In genomic region chr7:2787251-2787968, GRCh38 we compare ENCODE assay signal across 23 cellular contexts. TPM values are rescaled to one million over a fixed set of nuclear protein-coding genes. Genes with fewer than 3 reads are reported as not detected.
DNase-seq lines count a peak whose midpoint lies in the region; ATAC-seq and TF ChIP-seq lines count a peak whose summit lies in the region.
"Had no signal": no experiment of that assay in that cellular context is flagged by ENCODE, and none has a peak within 500 bp of the region (broad histone marks: within the 10 kb centered on the region; RNA-seq: fewer than 3 reads in every experiment).

No MANE protein-coding gene starts in this region.

- no peak overlapping the region for H3K4me2 ChIP-seq in trophoblast cell (ENCODE audit: low read length)

- peak overlapping the region; percentile 65 for H2BK5ac ChIP-seq in trophoblast cell (ENCODE audit: low read depth, low read length, poor library complexity)

- H3K9ac ChIP-seq in trophoblast cell (ENCODE audit: low read length): no peak overlapping the region

- H3K27ac ChIP-seq in trophoblast cell (ENCODE audit: low read depth, low read length): peak overlapping the region; percentile 76
- H3K27ac ChIP-seq: adrenal gland, pancreas, right lobe of liver, testis had no signal

- H3K27me3 Mint-ChIP-seq in WTC11 (ENCODE audit: low read depth): no peaks in the 10 kb centered on the region
- no peaks in the 10 kb centered on the region for H3K27me3 Mint-ChIP-seq in activated T-helper 17 cell treated with anti-CD3 and anti-CD28 coated beads, Interleukin-2, amount 50 U/mL, for 72 hours
- H3K27me3 Mint-ChIP-seq: activated CD4-positive, alpha-beta memory T cell treated with anti-CD3 and anti-CD28 coated beads, Interleukin-2, amount 10 ng/mL, durations not matched to agents 7 days and 5 days; CD4-positive, CD25-positive, alpha-beta regulatory T cell; naive thymus-derived CD8-positive, alpha-beta T cell had no signal

- peaks cover 19% of the 10 kb centered on the region for H3K79me2 ChIP-seq in trophoblast cell (ENCODE audit: control insufficient read depth, insufficient read depth, low read length, poor library complexity)

- peak overlapping the region; percentile 80 for H3K27ac Mint-ChIP-seq in WTC11
- H3K27ac Mint-ChIP-seq in activated T-helper 17 cell treated with anti-CD3 and anti-CD28 coated beads, Interleukin-2, amount 50 U/mL, for 72 hours: no peak overlapping the region
- H3K27ac Mint-ChIP-seq: activated CD4-positive, alpha-beta memory T cell treated with anti-CD3 and anti-CD28 coated beads, Interleukin-2, amount 10 ng/mL, durations not matched to agents 7 days and 5 days; CD4-positive, CD25-positive, alpha-beta regulatory T cell; naive thymus-derived CD8-positive, alpha-beta T cell had no signal

- H3K18ac ChIP-seq in trophoblast cell (ENCODE audit: low read length): peak overlapping the region; percentile 77

- POLR2A ChIA-PET in WTC11 (lab: Charles Lee): interaction anchor here (0.7 kb wide), 2 partner anchors 57 to 86 kb away, joined by 3 read pairs; no protein-coding TSS in a partner anchor

- H3K36me3 Mint-ChIP-seq in WTC11: peaks cover 62% of the 10 kb centered on the region
- peaks cover 22% of the 10 kb centered on the region for H3K36me3 Mint-ChIP-seq in activated T-helper 17 cell treated with anti-CD3 and anti-CD28 coated beads, Interleukin-2, amount 50 U/mL, for 72 hours (ENCODE audit: low read depth)

- no peak overlapping the region for H3K4me3 Mint-ChIP-seq in WTC11
- H3K4me3 Mint-ChIP-seq in activated T-helper 17 cell treated with anti-CD3 and anti-CD28 coated beads, Interleukin-2, amount 50 U/mL, for 72 hours: no peak overlapping the region
- H3K4me3 Mint-ChIP-seq: activated CD4-positive, alpha-beta memory T cell treated with anti-CD3 and anti-CD28 coated beads, Interleukin-2, amount 10 ng/mL, durations not matched to agents 7 days and 5 days; CD4-positive, CD25-positive, alpha-beta regulatory T cell; naive thymus-derived CD8-positive, alpha-beta T cell had no signal

- WGBS in trophoblast cell (ENCODE audit: extremely low coverage, insufficient coverage, insufficient read length): no CpG with 5 or more reads among the region's 24 CpGs

- H3K36me3 ChIP-seq in trophoblast cell (ENCODE audit: control insufficient read depth in 1 of 2, insufficient read depth in 2 of 2, low read length in 2 of 2): peaks cover 35 to 40% of the 10 kb centered on the region in 2 experiments
- H3K36me3 ChIP-seq: right lobe of liver had no signal

- peaks cover 4% of the 10 kb centered on the region; the same call in 1 of the 2 replicates for H3K9me3 Mint-ChIP-seq in WTC11
- H3K9me3 Mint-ChIP-seq in activated T-helper 17 cell treated with anti-CD3 and anti-CD28 coated beads, Interleukin-2, amount 50 U/mL, for 72 hours: no peaks in the 10 kb centered on the region
- H3K9me3 Mint-ChIP-seq: activated CD4-positive, alpha-beta memory T cell treated with anti-CD3 and anti-CD28 coated beads, Interleukin-2, amount 10 ng/mL, durations not matched to agents 7 days and 5 days had no signal

- peaks cover 47 to 49% of the 10 kb centered on the region in 2 experiments for H3K4me1 ChIP-seq in trophoblast cell (ENCODE audit: control insufficient read depth in 1 of 2, insufficient read depth in 2 of 2, low read length in 2 of 2)
- H3K4me1 ChIP-seq: pancreas, right lobe of liver, testis had no signal

- H4K8ac ChIP-seq in trophoblast cell (ENCODE audit: low read depth, low read length): peak overlapping the region; percentile 49

- no peak for TF ChIP-seq CTCF in WTC11 (IDR thresholded peaks at IDR 0.05)

- H4K12ac ChIP-seq in trophoblast cell (ENCODE audit: low read depth, low read length): peak overlapping the region; percentile 0

- H3K9me3 ChIP-seq in trophoblast cell (ENCODE audit: insufficient read depth, low read depth, low read length): no peaks in the 10 kb centered on the region
- H3K9me3 ChIP-seq: adrenal gland, pancreas, right lobe of liver, testis had no signal

- no peaks in the 10 kb centered on the region for H3K27me3 ChIP-seq in trophoblast cell (ENCODE audit: insufficient read depth, low read length)
- H3K27me3 ChIP-seq: adrenal gland, pancreas, right lobe of liver, testis had no signal

- CTCF ChIA-PET in WTC11 (lab: Charles Lee): interaction anchor here (0.6 to 2.0 kb wide), 7 partner anchors 8 to 356 kb away, joined by 3 to 6 read pairs (median 4); no protein-coding TSS in a partner anchor

- peak overlapping the region; percentile 68 for H2BK12ac ChIP-seq in trophoblast cell (ENCODE audit: low read length)

- no peak overlapping the region for H3K23ac ChIP-seq in trophoblast cell (ENCODE audit: low read length)

- peak overlapping the region; percentile 28 for H3K14ac ChIP-seq in trophoblast cell (ENCODE audit: low read length)

- H4K91ac ChIP-seq in trophoblast cell (ENCODE audit: low read depth, low read length): peak overlapping the region; percentile 87

- H3K79me1 ChIP-seq in trophoblast cell (ENCODE audit: low read length): peaks cover 34% of the 10 kb centered on the region

- intact Hi-C loops in left ventricle myocardium superior (cut with micrococcal nuclease): no loop called here

- peak overlapping the region; percentile 78 for H2AK5ac ChIP-seq in trophoblast cell (ENCODE audit: low read length)

- peak overlapping the region; percentile 78 for H3K4ac ChIP-seq in trophoblast cell (ENCODE audit: low read depth, low read length)

- H3K4me1 Mint-ChIP-seq in WTC11: peaks cover 32% of the 10 kb centered on the region
- H3K4me1 Mint-ChIP-seq in activated T-helper 17 cell treated with anti-CD3 and anti-CD28 coated beads, Interleukin-2, amount 50 U/mL, for 72 hours: peaks cover 4% of the 10 kb centered on the region

- no peak for ATAC-seq in WTC11
- ATAC-seq in left ventricle myocardium superior: peak; percentile 35
- ATAC-seq in HG02571 (IDR thresholded peaks at IDR 0.05; ENCODE audit: unreplicated experiment): no peak
- no peak for ATAC-seq in GM19023 (IDR thresholded peaks at IDR 0.05; ENCODE audit: unreplicated experiment)
- no peak for ATAC-seq in activated T-helper 17 cell treated with anti-CD3 and anti-CD28 coated beads, Interleukin-2, amount 50 U/mL, for 72 hours (replicated peaks)
- ATAC-seq: activated CD4-positive, CD25-positive, alpha-beta regulatory T cell treated with anti-CD3 and anti-CD28 coated beads, Interleukin-2, amount 50 U/mL, for 24 hours; naive thymus-derived CD8-positive, alpha-beta T cell; pancreas; right lobe of liver had no signal

- no peak overlapping the region for H3K4me3 ChIP-seq in trophoblast cell (ENCODE audit: low read depth, low read length)
- H3K4me3 ChIP-seq: adrenal gland, lung, pancreas, right lobe of liver, testis had no signal

- H2BK120ac ChIP-seq in trophoblast cell (ENCODE audit: insufficient read depth, low read length, poor library complexity): peak overlapping the region; percentile 67

- peak overlapping the region; percentile 12 for H2AFZ ChIP-seq in trophoblast cell (ENCODE audit: insufficient read depth, low read length, poor library complexity)

- DNase-seq in EH (ENCODE audit: low read depth) (peak; percentile 75), WTC11 (ENCODE audit: low spot score) (no peak), left ventricle myocardium superior (no peak), trophoblast cell (peak; percentile 89 to 94)
- DNase-seq in effector CD8-positive, alpha-beta T cell (lab: John Stamatoyannopoulos, UW): no peak
- DNase-seq: activated CD4-positive, alpha-beta memory T cell treated with anti-CD3 and anti-CD28 coated beads, Interleukin-2, amount 10 ng/mL, durations not matched to agents 7 days and 5 days; activated naive CD4-positive, alpha-beta T cell; CD4-positive, CD25-positive, alpha-beta regulatory T cell; dermis blood vessel endothelial cell; HCEC 1CT; KG1; naive thymus-derived CD8-positive, alpha-beta T cell; NCI-H1694; NCI-H526 treated with DMSO at 0.1 percent for 48 hours; pancreas; right lobe of liver; testis had no signal

TF ChIP-seq in WTC11, 78 proteins besides CTCF, POLR2A, EP300 and RAD21:
- TF ChIP-seq ZBTB21 (CRISPR knock-in tag; IDR thresholded peaks at IDR 0.05; ENCODE audit: borderline replicate concordance): no peak
- TF ChIP-seq ZNF232 (CRISPR knock-in tag; IDR thresholded peaks at IDR 0.05): no peak
- TF ChIP-seq, protein P1, sequence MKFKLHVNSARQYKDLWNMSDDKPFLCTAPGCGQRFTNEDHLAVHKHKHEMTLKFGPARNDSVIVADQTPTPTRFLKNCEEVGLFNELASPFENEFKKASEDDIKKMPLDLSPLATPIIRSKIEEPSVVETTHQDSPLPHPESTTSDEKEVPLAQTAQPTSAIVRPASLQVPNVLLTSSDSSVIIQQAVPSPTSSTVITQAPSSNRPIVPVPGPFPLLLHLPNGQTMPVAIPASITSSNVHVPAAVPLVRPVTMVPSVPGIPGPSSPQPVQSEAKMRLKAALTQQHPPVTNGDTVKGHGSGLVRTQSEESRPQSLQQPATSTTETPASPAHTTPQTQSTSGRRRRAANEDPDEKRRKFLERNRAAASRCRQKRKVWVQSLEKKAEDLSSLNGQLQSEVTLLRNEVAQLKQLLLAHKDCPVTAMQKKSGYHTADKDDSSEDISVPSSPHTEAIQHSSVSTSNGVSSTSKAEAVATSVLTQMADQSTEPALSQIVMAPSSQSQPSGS (CRISPR knock-in tag; IDR thresholded peaks at IDR 0.05; ENCODE audit: borderline replicate concordance, low read depth): no peak

RNA-seq across cellular contexts. Expression of gene GNA12, which starts 56.7 kb away (rescaled TPM):
- total RNA-seq in WTC11 (2021) (89.2 to 99.6 TPM (median 90.3 TPM) in 3 replicates), left ventricle myocardium superior (40.4 TPM)
- polyA plus RNA-seq in trophoblast cell (2013): 166 and 173 TPM in 2 replicates
- total RNA-seq in activated T-helper 17 cell treated with anti-CD3 and anti-CD28 coated beads, Interleukin-2, amount 50 U/mL, for 72 hours: 10 to 100 TPM; 15.4 to 17.4 TPM

Comparison
In these comparisons a context has a peak if more than half of its experiments do, and no peak if none do; other contexts are left out.
1. DNase-seq: peak in EH (single experiment) and trophoblast cell (2 of 2); none in WTC11 (single experiment), left ventricle myocardium superior (single experiment) and effector CD8-positive, alpha-beta T cell (single experiment).